In the genomic region with DNA sequence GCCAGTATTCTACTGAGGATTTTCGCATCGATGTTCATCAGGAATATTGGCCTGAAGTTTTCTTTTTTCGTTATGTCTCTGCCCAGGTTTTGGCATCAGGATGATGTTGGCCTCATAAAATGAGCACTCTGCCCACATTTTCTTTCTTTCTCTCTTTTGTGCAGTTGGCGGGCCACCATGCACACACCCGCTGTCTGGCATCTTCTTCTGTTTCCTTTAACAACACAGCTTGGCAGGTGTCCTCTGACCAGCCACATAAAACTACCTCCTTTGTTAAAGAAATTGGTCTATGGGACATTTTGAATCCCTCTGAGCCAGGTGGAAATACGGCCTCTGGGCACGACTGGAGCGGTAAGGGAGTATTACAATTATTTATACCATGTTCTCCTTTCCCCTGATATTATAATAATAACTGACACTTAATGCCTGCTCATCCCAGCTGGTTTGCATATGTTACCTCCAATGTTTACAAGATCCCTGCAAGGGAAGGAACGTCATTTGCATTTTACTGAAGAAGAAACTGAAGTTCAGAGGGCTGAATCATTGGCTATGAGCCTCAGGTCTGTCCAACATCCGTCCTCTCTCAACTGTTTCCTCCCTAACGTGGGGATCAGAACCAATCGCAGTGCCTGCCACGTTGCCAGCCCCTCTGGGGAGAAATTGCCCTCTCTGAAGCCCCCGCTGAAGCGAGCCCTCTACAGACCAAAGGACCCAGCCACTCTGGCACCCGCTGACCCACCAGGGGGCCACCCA, we compare ENCODE assay signal across 1 cellular context.
TF ChIP-seq lines count a peak whose summit lies in the region.

No MANE protein-coding gene starts in this region.

TF ChIP-seq in IMR-90, 13 proteins besides CTCF, POLR2A, EP300 and RAD21:
- TF ChIP-seq RFX5 (IDR thresholded peaks at IDR 0.05; ENCODE audit: low read depth, low read length) = no peak
- TF ChIP-seq, protein P1, sequence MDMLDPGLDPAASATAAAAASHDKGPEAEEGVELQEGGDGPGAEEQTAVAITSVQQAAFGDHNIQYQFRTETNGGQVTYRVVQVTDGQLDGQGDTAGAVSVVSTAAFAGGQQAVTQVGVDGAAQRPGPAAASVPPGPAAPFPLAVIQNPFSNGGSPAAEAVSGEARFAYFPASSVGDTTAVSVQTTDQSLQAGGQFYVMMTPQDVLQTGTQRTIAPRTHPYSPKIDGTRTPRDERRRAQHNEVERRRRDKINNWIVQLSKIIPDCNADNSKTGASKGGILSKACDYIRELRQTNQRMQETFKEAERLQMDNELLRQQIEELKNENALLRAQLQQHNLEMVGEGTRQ (IDR thresholded peaks at IDR 0.05; ENCODE audit: low read depth, low read length) = no peak
- no peak for TF ChIP-seq RCOR1 (IDR thresholded peaks at IDR 0.05; ENCODE audit: insufficient replicate concordance, low read length)
- TF ChIP-seq NFE2L2 (IDR thresholded peaks at IDR 0.05; ENCODE audit: low read depth, low read length) = no peak
- no peak for TF ChIP-seq MXI1 (IDR thresholded peaks at IDR 0.05; ENCODE audit: borderline replicate concordance, low read depth, low read length)
